Comparison of ENCODE assay signal across 17 cellular contexts in genomic region chr16:5108505-5109158, GRCh38. TPM values are rescaled to one million over a fixed set of nuclear protein-coding genes. Genes with fewer than 3 reads are reported as not detected.
DNase-seq lines count a peak whose midpoint lies in the region; ATAC-seq and TF ChIP-seq lines count a peak whose summit lies in the region.
"Had no signal": no experiment of that assay in that cellular context is flagged by ENCODE, and none has a peak within 500 bp of the region (broad histone marks: within the 10 kb centered on the region; RNA-seq: fewer than 3 reads in every experiment).

No MANE protein-coding gene starts in this region.

- intact Hi-C loops in right cardiac atrium (cut with DNase I) (no loop called here), thyroid gland (cut with DNase I) (no loop called here), posterior vena cava (cut with DNase I) (no loop called here)

- 89% methylated on average over 27 of the region's 27 CpGs for WGBS in right cardiac atrium
- 80 to 89% methylated on average over 5 to 20 of the region's 27 CpGs for WGBS in thyroid gland, 2 donors

- H3K27me3 ChIP-seq in GM23338 (ENCODE audit: insufficient read depth) = no peaks in the 10 kb centered on the region
- no peaks in the 10 kb centered on the region for H3K27me3 ChIP-seq in right cardiac atrium (ENCODE audit: control insufficient read depth, insufficient read depth)
- no peaks in the 10 kb centered on the region for H3K27me3 ChIP-seq in thyroid gland
- H3K27me3 ChIP-seq: BLaER1 had no signal

- H4K20me1 ChIP-seq in GM23338 (replicated peaks; ENCODE audit: insufficient read depth) = no peaks in the 10 kb centered on the region
- H4K20me1 ChIP-seq: BLaER1 had no signal

- peaks cover 6% of the 10 kb centered on the region for H3K27me3 Mint-ChIP-seq in GM23338 (ENCODE audit: insufficient read depth, low read depth, poor library complexity)

- ATAC-seq in GM23338 = peak; percentile 28; the same call in 1 of the 3 replicates
- no peak for ATAC-seq in right cardiac atrium

- H3K9me3 ChIP-seq in right cardiac atrium (ENCODE audit: control insufficient read depth, low read length) (no peaks in the 10 kb centered on the region), thyroid gland (no peaks in the 10 kb centered on the region)
- H3K9me3 ChIP-seq: BLaER1, Caco-2 had no signal

- no peak for TF ChIP-seq CTCF in GM23338 (conservative IDR thresholded peaks at IDR 0.05; ENCODE audit: low read depth in 2 of 2)
- TF ChIP-seq CTCF in thyroid gland (IDR thresholded peaks at IDR 0.05) = no peak

- H3F3A ChIP-seq in GM23338 (replicated peaks; ENCODE audit: low read depth) = no peaks in the 10 kb centered on the region

- H3K4me1 Mint-ChIP-seq in GM23338 = peaks cover 2% of the 10 kb centered on the region; the same call in 1 of the 3 replicates
- H3K4me1 Mint-ChIP-seq: CD8-positive, alpha-beta memory T cell had no signal

- H3K79me2 ChIP-seq in GM23338 (replicated peaks; ENCODE audit: insufficient read depth) = no peaks in the 10 kb centered on the region

- H3K9me2 ChIP-seq in GM23338 (ENCODE audit: insufficient read depth) = no peaks in the 10 kb centered on the region

- no peak overlapping the region for H2AFZ ChIP-seq in GM23338

- no peaks in the 10 kb centered on the region for H3K36me3 Mint-ChIP-seq in GM23338 (ENCODE audit: low read depth)

- H3K4me2 ChIP-seq in GM23338 = no peak overlapping the region
- H3K4me2 ChIP-seq: BLaER1 had no signal

- H3K4me1 ChIP-seq in GM23338 (ENCODE audit: insufficient read depth) (no peaks in the 10 kb centered on the region), right cardiac atrium (ENCODE audit: control insufficient read depth, insufficient read depth, low read length) (no peaks in the 10 kb centered on the region), thyroid gland (peaks cover 0 to 13% of the 10 kb centered on the region in 2 donors)
- H3K4me1 ChIP-seq: BLaER1, Caco-2 had no signal

- no peak for TF ChIP-seq POLR2A in thyroid gland (IDR thresholded peaks at IDR 0.05)

- H3K9me3 Mint-ChIP-seq in GM23338 = no peaks in the 10 kb centered on the region
- H3K9me3 Mint-ChIP-seq: CD8-positive, alpha-beta memory T cell; H9 had no signal

- H3K4me3 ChIP-seq in GM23338 = no peak overlapping the region
- no peak overlapping the region for H3K4me3 ChIP-seq in right cardiac atrium (ENCODE audit: low read length)
- H3K4me3 ChIP-seq in thyroid gland (replicated peaks in 1 of 3) = no peak overlapping the region
- H3K4me3 ChIP-seq: BLaER1 had no signal

- no peak overlapping the region for H3K27ac Mint-ChIP-seq in GM23338
- H3K27ac Mint-ChIP-seq: CD8-positive, alpha-beta memory T cell had no signal

- H3K27ac ChIP-seq in GM23338 (ENCODE audit: low read depth) (no peak overlapping the region), right cardiac atrium (ENCODE audit: low read length) (no peak overlapping the region), thyroid gland (no peak overlapping the region)
- H3K27ac ChIP-seq: 22Rv1, BLaER1 had no signal

- no peaks in the 10 kb centered on the region for H3K36me3 ChIP-seq in GM23338 (ENCODE audit: insufficient read depth)
- no peaks in the 10 kb centered on the region for H3K36me3 ChIP-seq in thyroid gland
- H3K36me3 ChIP-seq: BLaER1 had no signal

- DNase-seq in DMS79 (lab: John Stamatoyannopoulos, UW) (peak; percentile 16), DMS79 treated with DMSO at 0.1 percent for 48 hours (lab: John Stamatoyannopoulos, UW) (no peak), GM23338 (ENCODE audit: low spot score) (no peak), right cardiac atrium (peak in 2 of 3 donors; percentile 62 to 69), thyroid gland (peak; percentile 77 to 84), posterior vena cava (ENCODE audit: low spot score) (no peak), AG08396 (ENCODE audit: low spot score) (no peak)
- DNase-seq: AML-193; Caco-2; CD8-positive, alpha-beta memory T cell; GOT3; H9; IMR-90 had no signal

- H3K4me3 Mint-ChIP-seq in GM23338 = no peak overlapping the region
- H3K4me3 Mint-ChIP-seq: CD8-positive, alpha-beta memory T cell; H9 had no signal

TF ChIP-seq in GM23338, 12 proteins besides CTCF, POLR2A, EP300 and RAD21:
- no peak for TF ChIP-seq ETS1 (IDR thresholded peaks at IDR 0.05)
- no peak for TF ChIP-seq EZH2 (IDR thresholded peaks at IDR 0.05; ENCODE audit: low read depth, unreplicated experiment)

RNA-seq across cellular contexts. Expression of gene EEF2KMT, which starts 11.0 kb away (rescaled TPM):
- 28.7 and 37.1 TPM in 2 replicates for total RNA-seq in GM23338 (2014; rRNA removed; shearing (Covaris generic))
- 19.7 and 24.0 TPM in 2 replicates for polyA plus RNA-seq in GM23338 (2016; fragmentation: Nextera tagmentation; extraction: Ambion mirVana)
- total RNA-seq in right cardiac atrium = 1 to 10 TPM; 4.6 to 6.9 (median 5.6) TPM
- 4.4 TPM for polyA plus RNA-seq in right cardiac atrium
- 10 to 100 TPM in 2 of 4 donors, 1 to 10 TPM in 2; 8.7 to 14.9 (median 10.9) TPM for total RNA-seq in thyroid gland
- total RNA-seq in posterior vena cava = 1 to 10 TPM; 8.8 to 9.6 TPM

RNA-seq across cellular contexts. Expression of gene ALG1, which starts 37.0 kb away (rescaled TPM):
- 30.0 and 36.4 TPM in 2 replicates for total RNA-seq in GM23338 (2014; rRNA removed; shearing (Covaris generic))
- polyA plus RNA-seq in GM23338 (2016; fragmentation: Nextera tagmentation; extraction: Ambion mirVana) = 19.2 and 20.2 TPM in 2 replicates
- 10 to 100 TPM in 2 of 4 donors, 1 to 10 TPM in 2; 9.3 to 11.4 (median 10.1) TPM for total RNA-seq in right cardiac atrium
- polyA plus RNA-seq in right cardiac atrium = 8.0 TPM
- 10 to 100 TPM; 27.3 to 47.1 (median 43.0) TPM for total RNA-seq in thyroid gland
- total RNA-seq in posterior vena cava = 10 to 100 TPM; 14.7 to 16.4 TPM

RNA-seq across cellular contexts. Expression of gene C16orf89, which starts 42.9 kb away (rescaled TPM):
- 2.8 and 4.2 TPM in 2 replicates for total RNA-seq in GM23338 (2014; rRNA removed; shearing (Covaris generic))
- polyA plus RNA-seq in GM23338 (2016; fragmentation: Nextera tagmentation; extraction: Ambion mirVana) = 4.4 and 6.5 TPM in 2 replicates
- 1 to 10 TPM; 3.2 to 9.7 (median 6.8) TPM for total RNA-seq in right cardiac atrium
- 10.9 TPM for polyA plus RNA-seq in right cardiac atrium
- total RNA-seq in thyroid gland = 100 to 1,000 TPM; 172 to 385 (median 287) TPM
- 10 to 100 TPM; 32.3 to 54.2 TPM for total RNA-seq in posterior vena cava
- total RNA-seq: A673; Caco-2; CD8-positive, alpha-beta memory T cell; Daoy had no signal
- polyA plus RNA-seq: CD8-positive, alpha-beta memory T cell had no signal

Comparison
In these comparisons a context has a peak if more than half of its experiments do, and no peak if none do; other contexts are left out.
1. DNase-seq: peak in DMS79 (single experiment), right cardiac atrium (2 of 3) and thyroid gland (2 of 2); none in DMS79 treated with DMSO at 0.1 percent for 48 hours (single experiment), GM23338 (single experiment), posterior vena cava (single experiment) and AG08396 (single experiment).